9 cellular contexts compared by ENCODE assay signal in the genomic region with DNA sequence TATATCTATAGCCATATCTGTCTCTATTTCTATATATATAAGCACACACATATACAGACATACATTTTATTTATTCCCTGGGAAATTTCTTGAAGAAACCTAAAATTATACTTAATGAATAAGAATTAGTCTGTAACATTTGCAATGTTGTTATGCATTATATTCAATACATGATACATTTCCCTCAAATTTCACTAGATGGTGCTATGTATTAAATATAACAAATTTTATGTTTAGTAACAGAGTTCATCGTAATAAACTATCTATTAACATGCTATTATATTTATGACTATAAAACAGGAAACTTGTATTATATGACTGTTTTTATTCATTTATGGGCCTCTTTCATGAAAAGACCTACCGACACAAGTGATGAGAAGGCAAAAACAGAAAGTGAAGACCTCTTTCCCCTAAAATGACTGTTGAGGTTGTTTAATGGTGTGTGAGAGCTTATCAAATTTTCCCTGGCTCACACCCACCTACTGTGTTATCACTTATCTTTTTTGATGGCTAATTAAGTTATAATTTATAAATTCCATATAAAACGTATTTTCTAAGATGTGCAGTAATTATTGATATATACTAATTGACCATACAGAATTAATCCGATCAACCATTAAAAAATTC.
DNase-seq lines count a peak whose midpoint lies in the region; ATAC-seq and TF ChIP-seq lines count a peak whose summit lies in the region.
"Had no signal": no experiment of that assay in that cellular context is flagged by ENCODE, and none has a peak within 500 bp of the region (broad histone marks: within the 10 kb centered on the region; RNA-seq: fewer than 3 reads in every experiment).

No MANE protein-coding gene starts in this region.

- no peak overlapping the region for H3K27ac ChIP-seq in C4-2B
- no peak overlapping the region for H3K27ac ChIP-seq in ascending aorta
- H3K27ac ChIP-seq: skin epidermis had no signal

- no peaks in the 10 kb centered on the region for H3K4me1 ChIP-seq in ascending aorta

- ATAC-seq in left lobe of liver, result peak; percentile 67
- ATAC-seq in GM21381 (IDR thresholded peaks at IDR 0.05; ENCODE audit: unreplicated experiment), result no peak

- DNase-seq in KBM-7, result peak; percentile 9
- DNase-seq in SW480 (ENCODE audit: low spot score), result peak; percentile 32
- no peak for DNase-seq in left lobe of liver (ENCODE audit: low spot score)
- no peak for DNase-seq in stimulated activated CD4-positive, alpha-beta T cell treated with anti-CD3 and anti-CD28 coated beads, Interleukin-4, amount 100 ng/mL, for 1 hour
- DNase-seq in ascending aorta (ENCODE audit: low spot score in 2 of 2), result no peak
- no peak for DNase-seq in OCI-M2 (lab: John Stamatoyannopoulos, UW; ENCODE audit: unreplicated experiment)

- intact Hi-C loops in ascending aorta (cut with DNase I), result loop anchor here (5.0 kb wide), 1 partner anchor 890 kb away; no protein-coding TSS in a partner anchor

- no peaks in the 10 kb centered on the region for H3K27me3 ChIP-seq in ascending aorta

- H3K4me3 ChIP-seq in ascending aorta, result no peak overlapping the region
- H3K4me3 ChIP-seq: skin epidermis had no signal

- in situ Hi-C loops in KBM-7 (cut with MboI; ENCODE audit: low pct_unique_long_range_greater_than_20kb, low sequenced_read_pairs), result loop anchor here (25.0 kb wide), 1 partner anchor 895 kb away; no protein-coding TSS in a partner anchor

- no peaks in the 10 kb centered on the region for H3K9me3 ChIP-seq in ascending aorta

- H3K36me3 ChIP-seq in ascending aorta, result no peaks in the 10 kb centered on the region

- TF ChIP-seq CTCF in C4-2B (conservative IDR thresholded peaks at IDR 0.05) (peak; percentile 57), ascending aorta (IDR thresholded peaks at IDR 0.05) (peak in 1 of 3 experiments; percentile 37)

Comparison
In these comparisons a context has a peak if more than half of its experiments do, and no peak if none do; other contexts are left out.
1. DNase-seq: peak in KBM-7 (single experiment) and SW480 (single experiment); none in left lobe of liver (single experiment), stimulated activated CD4-positive, alpha-beta T cell treated with anti-CD3 and anti-CD28 coated beads, Interleukin-4, amount 100 ng/mL, for 1 hour (single experiment), ascending aorta (0 of 2) and OCI-M2 (single experiment).